Comparison of ENCODE assay signal across 22 cellular contexts in genomic region chr1:156276966-156277381, GRCh38. TPM values are rescaled to one million over a fixed set of nuclear protein-coding genes. Genes with fewer than 3 reads are reported as not detected.
DNase-seq lines count a peak whose midpoint lies in the region; FAIRE-seq and TF ChIP-seq lines count a peak whose summit lies in the region.
"Had no signal": no experiment of that assay in that cellular context is flagged by ENCODE, and none has a peak within 500 bp of the region (broad histone marks: within the 10 kb centered on the region; RNA-seq: fewer than 3 reads in every experiment).

No MANE protein-coding gene starts in this region.

- no peaks in the 10 kb centered on the region for H3K9me3 Mint-ChIP-seq in endothelial cell (ENCODE audit: unreplicated experiment)
- H3K9me3 Mint-ChIP-seq in activated CD4-positive, alpha-beta T cell treated with anti-CD3 and anti-CD28 coated beads, Interleukin-2, amount 10 ng/mL, durations not matched to agents 24 days and 14 days, result no peaks in the 10 kb centered on the region
- H3K9me3 Mint-ChIP-seq: stimulated activated naive CD8-positive, alpha-beta T cell treated with anti-CD3 and anti-CD28 coated beads, Interleukin-15, amount 100 ng/mL, for 72 hours had no signal

- TF ChIP-seq CTCF in D721Med (IDR thresholded peaks at IDR 0.05; ENCODE audit: insufficient read depth, missing control alignments) (no peak), endothelial cell (IDR thresholded peaks at IDR 0.05; ENCODE audit: unreplicated experiment) (no peak), esophagus squamous epithelium (IDR thresholded peaks at IDR 0.05) (no peak)

- no peaks in the 10 kb centered on the region for H3K79me1 ChIP-seq in trophoblast cell (ENCODE audit: low read length)

- H3K14ac ChIP-seq in trophoblast cell (ENCODE audit: low read length), result no peak overlapping the region

- H3K27me3 ChIP-seq in trophoblast cell (ENCODE audit: insufficient read depth, low read length), result no peaks in the 10 kb centered on the region
- H3K27me3 ChIP-seq in esophagus squamous epithelium, result no peaks in the 10 kb centered on the region
- H3K27me3 ChIP-seq: BLaER1, body of pancreas, SJCRH30 had no signal

- peaks cover 45 to 67% of the 10 kb centered on the region in 2 experiments for H3K36me3 ChIP-seq in trophoblast cell (ENCODE audit: control insufficient read depth in 1 of 2, insufficient read depth in 2 of 2, low read length in 2 of 2)
- H3K36me3 ChIP-seq in esophagus squamous epithelium, result peaks cover 30 to 86% (median 59%) of the 10 kb centered on the region in 3 donors

- H2AFZ ChIP-seq in trophoblast cell (ENCODE audit: insufficient read depth, low read length, poor library complexity), result no peak overlapping the region

- peaks cover 1% of the 10 kb centered on the region for H3K27me3 Mint-ChIP-seq in endothelial cell (ENCODE audit: unreplicated experiment)
- H3K27me3 Mint-ChIP-seq in activated CD4-positive, alpha-beta T cell treated with anti-CD3 and anti-CD28 coated beads, Interleukin-2, amount 10 ng/mL, durations not matched to agents 24 days and 14 days, result no peaks in the 10 kb centered on the region
- H3K27me3 Mint-ChIP-seq: stimulated activated naive CD8-positive, alpha-beta T cell treated with anti-CD3 and anti-CD28 coated beads, Interleukin-15, amount 100 ng/mL, for 72 hours had no signal

- no peak overlapping the region for H4K12ac ChIP-seq in trophoblast cell (ENCODE audit: low read depth, low read length)

- H2BK12ac ChIP-seq in trophoblast cell (ENCODE audit: low read length), result no peak overlapping the region

- H3K36me3 Mint-ChIP-seq in endothelial cell (ENCODE audit: low read depth, unreplicated experiment), result peaks cover 47% of the 10 kb centered on the region
- H3K36me3 Mint-ChIP-seq in activated CD4-positive, alpha-beta T cell treated with anti-CD3 and anti-CD28 coated beads, Interleukin-2, amount 10 ng/mL, durations not matched to agents 24 days and 14 days (ENCODE audit: low read depth), result peaks cover 64% of the 10 kb centered on the region

- no peak overlapping the region for H2BK5ac ChIP-seq in trophoblast cell (ENCODE audit: low read depth, low read length, poor library complexity)

- intact Hi-C loops in activated CD4-positive, alpha-beta T cell treated with anti-CD3 and anti-CD28 coated beads, Interleukin-2, amount 10 ng/mL, durations not matched to agents 24 days and 14 days (cut with micrococcal nuclease), result no loop called here
- intact Hi-C loops in esophagus squamous epithelium (cut with DNase I), result no loop called here

- H4K91ac ChIP-seq in trophoblast cell (ENCODE audit: low read depth, low read length), result no peak overlapping the region

- H3K18ac ChIP-seq in trophoblast cell (ENCODE audit: low read length), result no peak overlapping the region

- TF ChIP-seq POLR2A in esophagus squamous epithelium (IDR thresholded peaks at IDR 0.05), result no peak

- H3K27ac Mint-ChIP-seq in endothelial cell (ENCODE audit: unreplicated experiment), result no peak overlapping the region
- no peak overlapping the region for H3K27ac Mint-ChIP-seq in activated CD4-positive, alpha-beta T cell treated with anti-CD3 and anti-CD28 coated beads, Interleukin-2, amount 10 ng/mL, durations not matched to agents 24 days and 14 days

- H3K4me3 ChIP-seq in trophoblast cell (ENCODE audit: low read depth, low read length) (no peak overlapping the region), esophagus squamous epithelium (no peak overlapping the region)
- H3K4me3 ChIP-seq: BLaER1, body of pancreas, HAP-1, SJCRH30, smooth muscle cell had no signal

- H4K8ac ChIP-seq in trophoblast cell (ENCODE audit: low read depth, low read length), result no peak overlapping the region

- H3K79me2 ChIP-seq in trophoblast cell (ENCODE audit: control insufficient read depth, insufficient read depth, low read length, poor library complexity), result peaks cover 12% of the 10 kb centered on the region

- no peak overlapping the region for H2AK5ac ChIP-seq in trophoblast cell (ENCODE audit: low read length)

- peaks cover 9% of the 10 kb centered on the region for H3K4me1 Mint-ChIP-seq in endothelial cell (ENCODE audit: unreplicated experiment)
- H3K4me1 Mint-ChIP-seq in activated CD4-positive, alpha-beta T cell treated with anti-CD3 and anti-CD28 coated beads, Interleukin-2, amount 10 ng/mL, durations not matched to agents 24 days and 14 days, result peaks cover 18% of the 10 kb centered on the region

- no peak overlapping the region for H2BK120ac ChIP-seq in trophoblast cell (ENCODE audit: insufficient read depth, low read length, poor library complexity)

- H3K27ac ChIP-seq in trophoblast cell (ENCODE audit: low read depth, low read length), result no peak overlapping the region
- peak overlapping the region in 1 of 4 donors; percentile 1 for H3K27ac ChIP-seq in esophagus squamous epithelium
- H3K27ac ChIP-seq: BLaER1, body of pancreas, SJCRH30 had no signal

- no peak overlapping the region for H3K9ac ChIP-seq in trophoblast cell (ENCODE audit: low read length)
- H3K9ac ChIP-seq: BLaER1 had no signal

- no peak overlapping the region for H3K4me2 ChIP-seq in trophoblast cell (ENCODE audit: low read length)
- H3K4me2 ChIP-seq: BLaER1, smooth muscle cell had no signal

- FAIRE-seq in D721Med (lab: Jason Lieb, UNC), result peak; percentile 64
- FAIRE-seq: TTC549 had no signal

- peak overlapping the region; percentile 42 for H3K4me3 Mint-ChIP-seq in endothelial cell (ENCODE audit: unreplicated experiment)
- no peak overlapping the region for H3K4me3 Mint-ChIP-seq in activated CD4-positive, alpha-beta T cell treated with anti-CD3 and anti-CD28 coated beads, Interleukin-2, amount 10 ng/mL, durations not matched to agents 24 days and 14 days
- H3K4me3 Mint-ChIP-seq: stimulated activated naive CD8-positive, alpha-beta T cell treated with anti-CD3 and anti-CD28 coated beads, Interleukin-15, amount 100 ng/mL, for 72 hours had no signal

- H3K9me3 ChIP-seq in trophoblast cell (ENCODE audit: insufficient read depth, low read depth, low read length) (no peaks in the 10 kb centered on the region), esophagus squamous epithelium (no peaks in the 10 kb centered on the region)
- H3K9me3 ChIP-seq: BLaER1, body of pancreas, HAP-1, SJCRH30 had no signal

- H3K23ac ChIP-seq in trophoblast cell (ENCODE audit: low read length), result no peak overlapping the region

- H3K4ac ChIP-seq in trophoblast cell (ENCODE audit: low read depth, low read length), result no peak overlapping the region

- WGBS in trophoblast cell (ENCODE audit: extremely low coverage, insufficient coverage, insufficient read length), result no CpG with 5 or more reads among the region's 6 CpGs
- 47 to 73% methylated on average over 5 to 6 of the region's 6 CpGs for WGBS in esophagus squamous epithelium, 2 donors

- H3K4me1 ChIP-seq in trophoblast cell (ENCODE audit: control insufficient read depth in 1 of 2, insufficient read depth in 2 of 2, low read length in 2 of 2) (peaks cover 7 to 9% of the 10 kb centered on the region in 2 experiments), esophagus squamous epithelium (peaks cover 9 to 23% (median 10%) of the 10 kb centered on the region in 3 donors)

- DNase-seq in D721Med (ENCODE audit: insufficient read length, low spot score) (no peak), NOMO-1 treated with DMSO at 0.1 percent for 48 hours (lab: John Stamatoyannopoulos, UW; ENCODE audit: unreplicated experiment) (peak; percentile 61), endothelial cell (ENCODE audit: low spot score) (no peak), trophoblast cell (peak; percentile 97 to 98), GF-D8 (lab: John Stamatoyannopoulos, UW) (no peak), esophagus squamous epithelium (lab: John Stamatoyannopoulos, UW) (no peak), DMS 273 treated with DMSO at 0.1 percent for 48 hours (lab: John Stamatoyannopoulos, UW) (no peak)
- DNase-seq in activated CD4-positive, alpha-beta T cell treated with anti-CD3 and anti-CD28 coated beads, Interleukin-2, amount 10 ng/mL, durations not matched to agents 24 days and 14 days, result no peak
- DNase-seq: activated gamma-delta T cell; effector CD4-positive, alpha-beta T cell; foreskin melanocyte; KBM-7; NCI-H2107; SJCRH30; stimulated activated naive CD8-positive, alpha-beta T cell treated with anti-CD3 and anti-CD28 coated beads, Interleukin-15, amount 100 ng/mL, for 72 hours had no signal

RNA-seq across cellular contexts. Expression of gene SMG5, which starts 5.7 kb away (rescaled TPM):
- total RNA-seq in endothelial cell (ENCODE audit: unreplicated experiment) (75.2 TPM), esophagus squamous epithelium (10 to 100 TPM; 33.6 to 60.9 (median 48.3) TPM)
- polyA plus RNA-seq in trophoblast cell (2013), result 44.5 and 46.5 TPM in 2 replicates
- 93.8 and 95.8 TPM in 2 replicates for total RNA-seq in activated CD4-positive, alpha-beta T cell treated with anti-CD3 and anti-CD28 coated beads, Interleukin-2, amount 10 ng/mL, durations not matched to agents 24 days and 14 days

RNA-seq across cellular contexts. Expression of gene TMEM79, which starts 7.2 kb away (rescaled TPM):
- 2.9 TPM for total RNA-seq in endothelial cell (ENCODE audit: unreplicated experiment)
- 3.2 and 3.8 TPM in 2 replicates for polyA plus RNA-seq in trophoblast cell (2013)
- 8.6 and 9.3 TPM in 2 replicates for total RNA-seq in activated CD4-positive, alpha-beta T cell treated with anti-CD3 and anti-CD28 coated beads, Interleukin-2, amount 10 ng/mL, durations not matched to agents 24 days and 14 days
- total RNA-seq in esophagus squamous epithelium, result 100 to 1,000 TPM in 2 of 4 donors, 10 to 100 TPM in 2; 64.9 to 140 (median 104) TPM

RNA-seq across cellular contexts. Expression of gene GLMP, which starts 18.5 kb away (rescaled TPM):
- 97.2 TPM for total RNA-seq in endothelial cell (ENCODE audit: unreplicated experiment)
- polyA plus RNA-seq in trophoblast cell (2013), result 64.4 and 70.4 TPM in 2 replicates
- 15.7 and 16.9 TPM in 2 replicates for total RNA-seq in activated CD4-positive, alpha-beta T cell treated with anti-CD3 and anti-CD28 coated beads, Interleukin-2, amount 10 ng/mL, durations not matched to agents 24 days and 14 days
- total RNA-seq in esophagus squamous epithelium, result 10 to 100 TPM; 16.1 to 44.2 (median 27.7) TPM

RNA-seq across cellular contexts. Expression of gene VHLL, which starts 22.1 kb away (rescaled TPM):
- total RNA-seq in endothelial cell (ENCODE audit: unreplicated experiment), result not detected
- not detected in 2 replicates for polyA plus RNA-seq in trophoblast cell (2013)
- 0.54 and 1.0 TPM in 2 replicates for total RNA-seq in activated CD4-positive, alpha-beta T cell treated with anti-CD3 and anti-CD28 coated beads, Interleukin-2, amount 10 ng/mL, durations not matched to agents 24 days and 14 days
- under 1 TPM in 1 of 4 donors, not detected in 3; 0.57 TPM for total RNA-seq in esophagus squamous epithelium
- total RNA-seq: body of pancreas, Daoy, mesenteric fat pad, SJCRH30, smooth muscle cell had no signal
- polyA plus RNA-seq: smooth muscle cell had no signal

RNA-seq across cellular contexts. Expression of gene PAQR6, which starts 29.1 kb away (rescaled TPM):
- total RNA-seq in endothelial cell (ENCODE audit: unreplicated experiment), result 8.4 TPM
- polyA plus RNA-seq in trophoblast cell (2013), result 7.8 and 8.5 TPM in 2 replicates
- 4.2 and 4.6 TPM in 2 replicates for total RNA-seq in activated CD4-positive, alpha-beta T cell treated with anti-CD3 and anti-CD28 coated beads, Interleukin-2, amount 10 ng/mL, durations not matched to agents 24 days and 14 days
- 1 to 10 TPM in 2 of 4 donors, under 1 TPM in 2; 0.88 to 3.4 (median 2.0) TPM for total RNA-seq in esophagus squamous epithelium

Comparison
In these comparisons a context has a peak if more than half of its experiments do, and no peak if none do; other contexts are left out.
1. DNase-seq: peak in NOMO-1 treated with DMSO at 0.1 percent for 48 hours (single experiment) and trophoblast cell (2 of 2); none in D721Med (single experiment), endothelial cell (single experiment), activated CD4-positive, alpha-beta T cell treated with anti-CD3 and anti-CD28 coated beads, Interleukin-2, amount 10 ng/mL, durations not matched to agents 24 days and 14 days (single experiment), GF-D8 (single experiment), esophagus squamous epithelium (single experiment) and DMS 273 treated with DMSO at 0.1 percent for 48 hours (single experiment).